Comparison of ENCODE assay signal across 26 cellular contexts in genomic region chr5:125967576-125967975, GRCh38.
"Had no signal": no experiment of that assay in that cellular context is flagged by ENCODE, and none has a peak within 500 bp of the region (broad histone marks: within the 10 kb centered on the region; RNA-seq: fewer than 3 reads in every experiment).

No MANE protein-coding gene starts in this region.

- H3K9ac ChIP-seq: SK-N-SH had no signal

- H3K27ac ChIP-seq: RWPE1 had no signal

- DNase-seq: IMR-90; Kasumi-1; KG1; MG63; MV-4-11; NCI-H1048; NCI-H1105; NCI-H1417; NCI-H1436 treated with DMSO at 0.1 percent for 48 hours; NCI-H1694; NCI-H187 treated with DMSO at 0.1 percent for 48 hours; NCI-H2029 treated with DMSO at 0.1 percent for 48 hours; NCI-H2171 treated with DMSO at 0.1 percent for 48 hours; NCI-H345; NCI-H446 treated with DMSO at 0.1 percent for 48 hours; NCI-H510A treated with DMSO at 0.1 percent for 48 hours; NCI-H526; NCI-H82; NK-92 treated with Interleukin-12 subunit alpha and Interleukin-12 subunit beta, amount 100 ng/mL, for 24 hours; PC-3; SHP77; SK-N-SH; SW 1271 had no signal

- H3K9me2 ChIP-seq: SK-N-SH had no signal

- H3K4me3 ChIP-seq: MG63 had no signal

- ATAC-seq: HepG2, Panc1, PC-3 had no signal

- H3K36me3 ChIP-seq: MG63 had no signal

- H3K9me3 ChIP-seq: MG63, SK-N-SH had no signal

- H3K4me2 ChIP-seq: SK-N-SH had no signal

- FAIRE-seq: HepG2 had no signal
